Comparison of ENCODE assay signal across 1 cellular context in genomic region chr5:144598451-144599068, GRCh38.
TF ChIP-seq lines count a peak whose summit lies in the region.

No MANE protein-coding gene starts in this region.

TF ChIP-seq in IMR-90, 13 proteins besides CTCF, POLR2A, EP300 and RAD21:
- TF ChIP-seq ELK1 (IDR thresholded peaks at IDR 0.05; ENCODE audit: borderline replicate concordance, low read depth, low read length) = no peak
- TF ChIP-seq MAZ (IDR thresholded peaks at IDR 0.05; ENCODE audit: borderline replicate concordance, low read depth, low read length) = no peak
- TF ChIP-seq RFX5 (IDR thresholded peaks at IDR 0.05; ENCODE audit: low read depth, low read length) = no peak
- no peak for TF ChIP-seq BHLHE40 (IDR thresholded peaks at IDR 0.05; ENCODE audit: low read depth, low read length)
- TF ChIP-seq RCOR1 (IDR thresholded peaks at IDR 0.05; ENCODE audit: insufficient replicate concordance, low read length) = no peak
- TF ChIP-seq CHD1 (IDR thresholded peaks at IDR 0.05; ENCODE audit: low read depth, low read length) = no peak
- no peak for TF ChIP-seq FOS (IDR thresholded peaks at IDR 0.05; ENCODE audit: low read depth, low read length)
- no peak for TF ChIP-seq CEBPB (IDR thresholded peaks at IDR 0.05; ENCODE audit: low read depth, low read length)
- no peak for TF ChIP-seq USF2 (IDR thresholded peaks at IDR 0.05; ENCODE audit: low read depth, low read length)
- no peak for TF ChIP-seq SMC3 (IDR thresholded peaks at IDR 0.05; ENCODE audit: low read depth, low read length)
- no peak for TF ChIP-seq NFE2L2 (IDR thresholded peaks at IDR 0.05; ENCODE audit: low read depth, low read length)
- no peak for TF ChIP-seq MXI1 (IDR thresholded peaks at IDR 0.05; ENCODE audit: borderline replicate concordance, low read depth, low read length)
- TF ChIP-seq MAFK (IDR thresholded peaks at IDR 0.05; ENCODE audit: low read depth, low read length) = no peak
